In the genomic region with DNA sequence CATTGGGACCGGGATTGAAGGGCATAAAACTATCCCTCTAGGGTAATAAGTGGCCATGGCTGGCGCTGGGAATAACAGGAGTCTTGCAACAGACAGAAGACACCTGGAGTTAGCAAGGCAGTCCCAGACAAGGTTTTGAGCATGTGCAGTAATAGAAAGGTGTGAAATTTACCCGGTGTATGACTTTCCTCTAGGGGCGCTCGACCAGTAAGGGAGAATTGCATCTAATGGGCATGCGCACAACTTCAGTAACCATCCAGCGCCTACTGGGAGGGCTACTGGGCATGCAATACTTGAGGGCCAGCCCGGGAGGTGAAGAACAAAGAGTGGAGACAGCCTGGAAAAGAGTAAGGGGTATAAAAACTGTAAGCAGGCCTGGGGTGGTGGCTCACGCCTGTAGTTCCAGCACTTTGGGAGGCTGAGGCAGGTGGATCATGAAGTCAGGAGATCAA, we compare ENCODE assay signal across 1 cellular context.
TF ChIP-seq lines count a peak whose summit lies in the region.

No MANE protein-coding gene starts in this region.

TF ChIP-seq in HepG2, 621 proteins besides CTCF, POLR2A, EP300 and RAD21 (continued from another document):
- TF ChIP-seq, protein P1, sequence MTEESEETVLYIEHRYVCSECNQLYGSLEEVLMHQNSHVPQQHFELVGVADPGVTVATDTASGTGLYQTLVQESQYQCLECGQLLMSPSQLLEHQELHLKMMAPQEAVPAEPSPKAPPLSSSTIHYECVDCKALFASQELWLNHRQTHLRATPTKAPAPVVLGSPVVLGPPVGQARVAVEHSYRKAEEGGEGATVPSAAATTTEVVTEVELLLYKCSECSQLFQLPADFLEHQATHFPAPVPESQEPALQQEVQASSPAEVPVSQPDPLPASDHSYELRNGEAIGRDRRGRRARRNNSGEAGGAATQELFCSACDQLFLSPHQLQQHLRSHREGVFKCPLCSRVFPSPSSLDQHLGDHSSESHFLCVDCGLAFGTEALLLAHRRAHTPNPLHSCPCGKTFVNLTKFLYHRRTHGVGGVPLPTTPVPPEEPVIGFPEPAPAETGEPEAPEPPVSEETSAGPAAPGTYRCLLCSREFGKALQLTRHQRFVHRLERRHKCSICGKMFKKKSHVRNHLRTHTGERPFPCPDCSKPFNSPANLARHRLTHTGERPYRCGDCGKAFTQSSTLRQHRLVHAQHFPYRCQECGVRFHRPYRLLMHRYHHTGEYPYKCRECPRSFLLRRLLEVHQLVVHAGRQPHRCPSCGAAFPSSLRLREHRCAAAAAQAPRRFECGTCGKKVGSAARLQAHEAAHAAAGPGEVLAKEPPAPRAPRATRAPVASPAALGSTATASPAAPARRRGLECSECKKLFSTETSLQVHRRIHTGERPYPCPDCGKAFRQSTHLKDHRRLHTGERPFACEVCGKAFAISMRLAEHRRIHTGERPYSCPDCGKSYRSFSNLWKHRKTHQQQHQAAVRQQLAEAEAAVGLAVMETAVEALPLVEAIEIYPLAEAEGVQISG (CRISPR knock-in tag; IDR thresholded peaks at IDR 0.05) = 0 out of 2 replicates have a peak, but pooled peaks have one; percentile 24
- peak; percentile 84 for TF ChIP-seq RNF2 (conservative IDR thresholded peaks at IDR 0.05; ENCODE audit: low read depth)
- peak; percentile 49; the same call in 1 of the 2 replicates for TF ChIP-seq MXD4 (CRISPR knock-in tag; IDR thresholded peaks at IDR 0.05)
- peak; percentile 39 for TF ChIP-seq TEAD3 (CRISPR knock-in tag; optimal IDR thresholded peaks at IDR 0.05; ENCODE audit: borderline replicate concordance)
- TF ChIP-seq, protein P2, sequence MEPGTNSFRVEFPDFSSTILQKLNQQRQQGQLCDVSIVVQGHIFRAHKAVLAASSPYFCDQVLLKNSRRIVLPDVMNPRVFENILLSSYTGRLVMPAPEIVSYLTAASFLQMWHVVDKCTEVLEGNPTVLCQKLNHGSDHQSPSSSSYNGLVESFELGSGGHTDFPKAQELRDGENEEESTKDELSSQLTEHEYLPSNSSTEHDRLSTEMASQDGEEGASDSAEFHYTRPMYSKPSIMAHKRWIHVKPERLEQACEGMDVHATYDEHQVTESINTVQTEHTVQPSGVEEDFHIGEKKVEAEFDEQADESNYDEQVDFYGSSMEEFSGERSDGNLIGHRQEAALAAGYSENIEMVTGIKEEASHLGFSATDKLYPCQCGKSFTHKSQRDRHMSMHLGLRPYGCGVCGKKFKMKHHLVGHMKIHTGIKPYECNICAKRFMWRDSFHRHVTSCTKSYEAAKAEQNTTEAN (CRISPR knock-in tag; conservative IDR thresholded peaks at IDR 0.05) = 0 out of 2 replicates have a peak, but pooled peaks have one; percentile 44
- TF ChIP-seq, protein P3, sequence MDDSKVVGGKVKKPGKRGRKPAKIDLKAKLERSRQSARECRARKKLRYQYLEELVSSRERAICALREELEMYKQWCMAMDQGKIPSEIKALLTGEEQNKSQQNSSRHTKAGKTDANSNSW (CRISPR knock-in tag; IDR thresholded peaks at IDR 0.05; ENCODE audit: borderline replicate concordance) = no peak
- TF ChIP-seq GABPA (IDR thresholded peaks at IDR 0.05; ENCODE audit: low read depth, low read length) = no peak
- TF ChIP-seq GABPA (CRISPR knock-in tag; IDR thresholded peaks at IDR 0.05; ENCODE audit: low read depth) = no peak
